8 cellular contexts compared by ENCODE assay signal in the genomic region with DNA sequence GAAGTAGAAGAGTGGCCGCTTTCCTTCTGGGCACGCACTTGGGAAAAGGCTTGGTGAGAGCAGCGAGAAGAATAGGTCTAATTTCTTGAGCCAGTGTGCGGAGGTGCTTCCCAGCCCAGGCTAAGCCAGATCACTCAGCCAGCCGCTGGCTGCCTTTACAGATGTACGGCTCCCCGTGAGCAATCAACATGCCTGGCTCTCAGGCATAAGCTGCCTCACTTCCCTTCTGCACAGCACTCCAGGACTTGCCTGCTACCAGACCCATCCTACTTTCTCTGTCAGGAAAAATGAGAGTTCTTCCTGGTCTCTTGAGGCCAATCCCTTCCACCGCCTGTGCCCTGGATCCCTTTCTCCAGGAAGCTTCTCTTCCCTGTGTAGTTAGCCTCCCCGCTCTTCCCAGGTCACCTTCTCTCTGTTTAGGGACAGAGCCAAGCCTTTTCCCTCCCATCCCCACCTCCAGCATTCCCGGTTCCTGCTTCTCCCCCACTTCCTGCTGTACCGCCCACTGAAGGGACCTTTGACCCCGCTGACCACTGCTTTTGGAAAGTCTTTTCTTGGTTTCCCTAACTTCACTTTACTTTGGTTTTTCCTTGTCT. TPM values are rescaled to one million over a fixed set of nuclear protein-coding genes. Genes with fewer than 3 reads are reported as not detected.
DNase-seq lines count a peak whose midpoint lies in the region; ATAC-seq, FAIRE-seq and TF ChIP-seq lines count a peak whose summit lies in the region.

No MANE protein-coding gene starts in this region.

- peak overlapping the region; percentile 64 for H3K4me3 ChIP-seq in CD8-positive, alpha-beta memory T cell (ENCODE audit: low read length)
- peak overlapping the region; percentile 77 for H3K4me3 ChIP-seq in Jurkat, Clone E6-1 (ENCODE audit: low read length)
- H3K4me3 ChIP-seq in mucosa of rectum (ENCODE audit: low read length in 2 of 2) = peak overlapping the region; percentile 70 to 88

- H3K4me1 ChIP-seq in CD8-positive, alpha-beta memory T cell (ENCODE audit: insufficient read depth, low read length) = peaks cover 26% of the 10 kb centered on the region
- peaks cover 20 to 24% of the 10 kb centered on the region in 2 donors for H3K4me1 ChIP-seq in mucosa of rectum (ENCODE audit: control insufficient read depth in 2 of 2, insufficient read depth in 2 of 2, low read length in 2 of 2)

- H3K9me3 ChIP-seq in CD8-positive, alpha-beta memory T cell (ENCODE audit: low read length) = no peaks in the 10 kb centered on the region
- no peaks in the 10 kb centered on the region for H3K9me3 ChIP-seq in mucosa of rectum (ENCODE audit: control insufficient read depth in 2 of 2, low read length in 2 of 2)

- POLR2A ChIA-PET in CD8-positive, alpha-beta memory T cell (lab: Charles Lee) = no interaction called here

- H3K27ac Mint-ChIP-seq in CD8-positive, alpha-beta memory T cell = peak overlapping the region; percentile 78 to 99 (median 97)
- H3K27ac Mint-ChIP-seq in brain = peak overlapping the region in 2 of 5 experiments; percentile 19 to 93

- peak overlapping the region; percentile 92 for H3K27ac ChIP-seq in CD8-positive, alpha-beta memory T cell (ENCODE audit: low read depth, low read length)
- peak overlapping the region; percentile 88 to 90 for H3K27ac ChIP-seq in mucosa of rectum (ENCODE audit: low read depth in 2 of 2, low read length in 2 of 2)

- H3K36me3 ChIP-seq in CD8-positive, alpha-beta memory T cell (ENCODE audit: insufficient read depth, low read length) = peaks cover 18% of the 10 kb centered on the region
- H3K36me3 ChIP-seq in mucosa of rectum (ENCODE audit: control insufficient read depth in 2 of 2, insufficient read depth in 2 of 2, low read length in 2 of 2) = peaks cover 2 to 8% of the 10 kb centered on the region in 2 donors

- peaks cover 0 to 57% (median 11%) of the 10 kb centered on the region in 3 donors for H3K36me3 Mint-ChIP-seq in CD8-positive, alpha-beta memory T cell
- no peaks in the 10 kb centered on the region for H3K36me3 Mint-ChIP-seq in brain

- CTCF ChIA-PET in CD8-positive, alpha-beta memory T cell (lab: Charles Lee) = interaction anchor here (1.1 kb wide), 1 partner anchor 32 kb away, joined by 3 read pairs; no protein-coding TSS in a partner anchor

- H3K4me3 Mint-ChIP-seq in CD8-positive, alpha-beta memory T cell = peak overlapping the region; percentile 93 to 100 (median 97)
- H3K4me3 Mint-ChIP-seq in brain = peak overlapping the region in 4 of 5 experiments; percentile 48 to 91 (median 70)

- DNase-seq in CD8-positive, alpha-beta memory T cell = no peak
- no peak for DNase-seq in Jurkat, Clone E6-1 (ENCODE audit: low read depth, low spot score)
- DNase-seq in D721Med (ENCODE audit: insufficient read length, low spot score) (no peak), NK-92 (lab: John Stamatoyannopoulos, UW; ENCODE audit: unreplicated experiment) (no peak), COR-L47 (lab: John Stamatoyannopoulos, UW) (no peak)

- no peaks in the 10 kb centered on the region for H3K27me3 Mint-ChIP-seq in CD8-positive, alpha-beta memory T cell
- peaks cover 6% of the 10 kb centered on the region for H3K27me3 Mint-ChIP-seq in brain

- H3K4me1 Mint-ChIP-seq in CD8-positive, alpha-beta memory T cell = peaks cover 35 to 53% (median 45%) of the 10 kb centered on the region in 3 donors
- H3K4me1 Mint-ChIP-seq in brain = peaks cover 9% of the 10 kb centered on the region

- H3K27me3 ChIP-seq in CD8-positive, alpha-beta memory T cell (ENCODE audit: insufficient read depth, low read length, poor library complexity, severe bottlenecking) = no peaks in the 10 kb centered on the region
- no peaks in the 10 kb centered on the region for H3K27me3 ChIP-seq in mucosa of rectum (ENCODE audit: control insufficient read depth in 2 of 2, insufficient read depth in 2 of 2, low read length in 2 of 2)

- peak overlapping the region in 1 of 2 donors; percentile 91 for H3K9ac ChIP-seq in mucosa of rectum (ENCODE audit: low read depth in 1 of 2, low read length in 2 of 2)

- H3K9me3 Mint-ChIP-seq in CD8-positive, alpha-beta memory T cell = no peaks in the 10 kb centered on the region
- H3K9me3 Mint-ChIP-seq in brain = peaks cover 0 to 6% (median 0%) of the 10 kb centered on the region in 5 experiments

- no peak for ATAC-seq in HG02852 (IDR thresholded peaks at IDR 0.05; ENCODE audit: unreplicated experiment)

- TF ChIP-seq CTCF in brain (conservative IDR thresholded peaks at IDR 0.05) = no peak
- TF ChIP-seq CTCF in D721Med (IDR thresholded peaks at IDR 0.05; ENCODE audit: insufficient read depth, missing control alignments) = no peak

- FAIRE-seq in D721Med (lab: Jason Lieb, UNC) = no peak

RNA-seq across cellular contexts. Expression of a gene that starts 1.1 kb away (rescaled TPM):
- 1 to 10 TPM; 4.5 to 6.6 TPM for total RNA-seq in CD8-positive, alpha-beta memory T cell
- 4.7 TPM for polyA plus RNA-seq in CD8-positive, alpha-beta memory T cell
- 7.5 TPM for polyA plus RNA-seq in Jurkat, Clone E6-1 (2012; ENCODE audit: insufficient read depth, insufficient read length)
- polyA plus RNA-seq in brain (ENCODE audit: insufficient read depth, low read depth, low replicate concordance) = 3.0 TPM

RNA-seq across cellular contexts. Expression of a gene that starts 1.3 kb away (rescaled TPM):
- 10 to 100 TPM; 27.9 to 32.0 TPM for total RNA-seq in CD8-positive, alpha-beta memory T cell
- 25.8 TPM for polyA plus RNA-seq in CD8-positive, alpha-beta memory T cell
- polyA plus RNA-seq in Jurkat, Clone E6-1 (2012; ENCODE audit: insufficient read depth, insufficient read length) = 33.4 TPM
- polyA plus RNA-seq in brain (ENCODE audit: insufficient read depth, low read depth, low replicate concordance) = 90.8 TPM

RNA-seq across cellular contexts. Expression of a gene that starts 17.0 kb away (rescaled TPM):
- not detected for total RNA-seq in CD8-positive, alpha-beta memory T cell
- not detected for polyA plus RNA-seq in CD8-positive, alpha-beta memory T cell
- polyA plus RNA-seq in Jurkat, Clone E6-1 (2012; ENCODE audit: insufficient read depth, insufficient read length) = 1.1 TPM
- polyA plus RNA-seq in brain (ENCODE audit: insufficient read depth, low read depth, low replicate concordance) = 33.0 TPM

RNA-seq across cellular contexts. Expression of a gene that starts 44.2 kb away (rescaled TPM):
- total RNA-seq in CD8-positive, alpha-beta memory T cell = 10 to 100 TPM; 57.0 to 58.2 TPM
- 60.8 TPM for polyA plus RNA-seq in CD8-positive, alpha-beta memory T cell
- polyA plus RNA-seq in Jurkat, Clone E6-1 (2012; ENCODE audit: insufficient read depth, insufficient read length) = 95.3 TPM
- 146 TPM for polyA plus RNA-seq in brain (ENCODE audit: insufficient read depth, low read depth, low replicate concordance)

RNA-seq across cellular contexts. Expression of a gene that starts 54.7 kb away (rescaled TPM):
- 1 to 10 TPM; 6.0 TPM for total RNA-seq in CD8-positive, alpha-beta memory T cell
- polyA plus RNA-seq in CD8-positive, alpha-beta memory T cell = 8.7 TPM
- 8.2 TPM for polyA plus RNA-seq in Jurkat, Clone E6-1 (2012; ENCODE audit: insufficient read depth, insufficient read length)
- polyA plus RNA-seq in brain (ENCODE audit: insufficient read depth, low read depth, low replicate concordance) = 23.0 TPM

Comparison
In these comparisons a context has a peak if more than half of its experiments do, and no peak if none do; other contexts are left out.
1. RNA of a gene that starts 17.0 kb away (polyA plus RNA-seq): 33.0 TPM in brain (single experiment); not detected in CD8-positive, alpha-beta memory T cell (single experiment); every median in the first group is over 10 times any median in the second.
2. Peak in every context shown above with its lines, with median percentiles within 50 percentile points of each other: H3K4me3 ChIP-seq.